Comparison of ENCODE assay signal across 15 cellular contexts in the genomic region with DNA sequence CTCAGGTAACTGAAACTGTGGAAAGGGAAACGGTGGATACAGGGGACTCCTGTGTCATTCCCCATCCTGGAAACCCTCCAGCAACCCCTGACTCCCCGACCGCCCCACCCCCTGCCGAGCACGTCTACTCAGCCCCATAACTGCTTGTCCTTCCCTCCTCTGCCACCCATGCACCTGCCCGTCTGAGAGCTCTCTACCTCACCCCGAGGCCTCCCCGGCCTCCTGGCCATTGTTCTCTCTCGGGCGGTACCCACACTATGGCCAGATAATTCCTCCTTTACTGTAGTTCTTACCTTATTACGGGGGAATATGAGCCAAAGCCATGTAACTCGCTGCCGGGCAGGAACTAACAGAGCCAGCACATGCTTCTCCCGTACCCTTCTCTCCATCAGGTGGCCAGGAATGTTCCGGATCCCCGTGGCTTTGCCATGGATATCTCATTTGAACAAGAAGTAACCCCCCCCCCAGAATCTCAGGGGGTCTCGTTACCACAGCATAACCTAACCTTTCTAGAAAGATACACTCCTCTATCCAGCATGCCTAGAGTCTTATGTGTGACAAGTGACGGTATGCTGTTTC. TPM values are rescaled to one million over a fixed set of nuclear protein-coding genes. Genes with fewer than 3 reads are reported as not detected.
DNase-seq lines count a peak whose midpoint lies in the region; ATAC-seq and TF ChIP-seq lines count a peak whose summit lies in the region.
"Had no signal": no experiment of that assay in that cellular context is flagged by ENCODE, and none has a peak within 500 bp of the region (broad histone marks: within the 10 kb centered on the region; RNA-seq: fewer than 3 reads in every experiment).

No MANE protein-coding gene starts in this region.

- H3K4me3 Mint-ChIP-seq in MCF 10A (ENCODE audit: unreplicated experiment), result no peak overlapping the region
- H3K4me3 Mint-ChIP-seq in stimulated activated effector memory CD8-positive, alpha-beta T cell treated with anti-CD3 and anti-CD28 coated beads, Interleukin-12 subunit alpha, Interleukin-12 subunit beta, amount 100 ng/mL, for 72 hours, result no peak overlapping the region
- H3K4me3 Mint-ChIP-seq: CD4-positive, alpha-beta memory T cell; GM23338 had no signal

- no peak for DNase-seq in MCF 10A (ENCODE audit: unreplicated experiment)
- DNase-seq in breast epithelium (ENCODE audit: low spot score in 2 of 2), result no peak
- peak; percentile 91 for DNase-seq in esophagus muscularis mucosa (ENCODE audit: extremely low spot score)
- no peak for DNase-seq in stimulated activated effector memory CD8-positive, alpha-beta T cell treated with anti-CD3 and anti-CD28 coated beads, Interleukin-12 subunit alpha, Interleukin-12 subunit beta, amount 100 ng/mL, for 72 hours (ENCODE audit: low spot score in 2 of 2)
- DNase-seq in vagina (ENCODE audit: extremely low spot score in 2 of 2), result no peak
- DNase-seq: 8988T; CD4-positive, alpha-beta memory T cell; DMS153; DMS79; GDM1 had no signal

- WGBS in esophagus muscularis mucosa, result 84% methylated on average over 18 of the region's 18 CpGs

- peaks cover 27% of the 10 kb centered on the region for H3K4me1 Mint-ChIP-seq in MCF 10A (ENCODE audit: insufficient read depth, unreplicated experiment)
- peaks cover 42% of the 10 kb centered on the region for H3K4me1 Mint-ChIP-seq in stimulated activated effector memory CD8-positive, alpha-beta T cell treated with anti-CD3 and anti-CD28 coated beads, Interleukin-12 subunit alpha, Interleukin-12 subunit beta, amount 100 ng/mL, for 72 hours
- H3K4me1 Mint-ChIP-seq: GM23338 had no signal

- no peaks in the 10 kb centered on the region for H3K9me3 Mint-ChIP-seq in MCF 10A (ENCODE audit: unreplicated experiment)
- no peaks in the 10 kb centered on the region for H3K9me3 Mint-ChIP-seq in stimulated activated effector memory CD8-positive, alpha-beta T cell treated with anti-CD3 and anti-CD28 coated beads, Interleukin-12 subunit alpha, Interleukin-12 subunit beta, amount 100 ng/mL, for 72 hours

- H3K4me1 ChIP-seq in breast epithelium, result peaks cover 0 to 2% of the 10 kb centered on the region in 2 donors
- H3K4me1 ChIP-seq in esophagus muscularis mucosa, result peaks cover 3 to 13% (median 12%) of the 10 kb centered on the region in 4 donors
- H3K4me1 ChIP-seq in vagina, result peaks cover 3% of the 10 kb centered on the region

- CTCF ChIA-PET in MCF 10A (lab: Yijun Ruan, JAX), result interaction anchor here (0.6 kb wide), 1 partner anchor 199 kb away, joined by 7 read pairs; no protein-coding TSS in a partner anchor

- H3K9me3 ChIP-seq in breast epithelium, result no peaks in the 10 kb centered on the region
- H3K9me3 ChIP-seq in esophagus muscularis mucosa, result no peaks in the 10 kb centered on the region
- H3K9me3 ChIP-seq in vagina, result no peaks in the 10 kb centered on the region
- H3K9me3 ChIP-seq: BLaER1 had no signal

- no peak overlapping the region for H3K27ac ChIP-seq in breast epithelium
- no peak overlapping the region for H3K27ac ChIP-seq in esophagus muscularis mucosa (replicated peaks in 1 of 4)
- H3K27ac ChIP-seq in vagina, result no peak overlapping the region
- H3K27ac ChIP-seq: BLaER1 had no signal

- H3K27me3 Mint-ChIP-seq in MCF 10A (ENCODE audit: insufficient read depth, unreplicated experiment), result no peaks in the 10 kb centered on the region

- H3K27me3 ChIP-seq in breast epithelium (peaks cover 1 to 66% of the 10 kb centered on the region in 2 donors), esophagus muscularis mucosa (peaks cover 4 to 97% (median 14%) of the 10 kb centered on the region in 4 donors), vagina (no peaks in the 10 kb centered on the region)
- H3K27me3 ChIP-seq: BLaER1 had no signal

- no peak for TF ChIP-seq CTCF in MCF 10A (IDR thresholded peaks at IDR 0.05; ENCODE audit: unreplicated experiment)
- TF ChIP-seq CTCF in breast epithelium (IDR thresholded peaks at IDR 0.05), result no peak
- no peak for TF ChIP-seq CTCF in esophagus muscularis mucosa (IDR thresholded peaks at IDR 0.05)
- no peak for TF ChIP-seq CTCF in vagina (IDR thresholded peaks at IDR 0.05)

- TF ChIP-seq EP300 in esophagus muscularis mucosa (IDR thresholded peaks at IDR 0.05), result no peak

- no peak for ATAC-seq in stimulated activated effector memory CD8-positive, alpha-beta T cell treated with anti-CD3 and anti-CD28 coated beads, Interleukin-12 subunit alpha, Interleukin-12 subunit beta, amount 100 ng/mL, for 72 hours
- ATAC-seq in HG02938 (IDR thresholded peaks at IDR 0.05; ENCODE audit: unreplicated experiment), result no peak
- ATAC-seq in HG03521 (IDR thresholded peaks at IDR 0.05; ENCODE audit: unreplicated experiment), result no peak
- ATAC-seq: GM23338 had no signal

- POLR2A ChIA-PET in MCF 10A (lab: Yijun Ruan, JAX), result interaction anchor here (0.6 to 1.3 kb wide), 2 partner anchors 33 to 93 kb away, joined by 4 to 7 read pairs; no protein-coding TSS in a partner anchor

- TF ChIP-seq POLR2A in breast epithelium (IDR thresholded peaks at IDR 0.05) (no peak), esophagus muscularis mucosa (IDR thresholded peaks at IDR 0.05; ENCODE audit: low read depth) (no peak), vagina (IDR thresholded peaks at IDR 0.05) (no peak)

- H3K27ac Mint-ChIP-seq in MCF 10A (ENCODE audit: low read depth, unreplicated experiment), result peak overlapping the region; percentile 9
- H3K27ac Mint-ChIP-seq in stimulated activated effector memory CD8-positive, alpha-beta T cell treated with anti-CD3 and anti-CD28 coated beads, Interleukin-12 subunit alpha, Interleukin-12 subunit beta, amount 100 ng/mL, for 72 hours, result peak overlapping the region; percentile 63
- H3K27ac Mint-ChIP-seq: CD4-positive, alpha-beta memory T cell; GM23338 had no signal

- BruUV-seq in MCF 10A (replicated peaks; lab: Mats Ljungman, UMichigan), result no TSS peak

- intact Hi-C loops in MCF 10A (cut with micrococcal nuclease), result loop anchor here (10.0 kb wide), 1 partner anchor 92 kb away; the partner anchor contains the start of gene DUSP22
- intact Hi-C loops in breast epithelium (cut with DNase I; ENCODE audit: low total_unique reads), result no loop called here
- intact Hi-C loops in esophagus muscularis mucosa (cut with DNase I), result no loop called here
- intact Hi-C loops in vagina (cut with DNase I), result no loop called here

- H3K36me3 ChIP-seq in breast epithelium, result no peaks in the 10 kb centered on the region
- no peaks in the 10 kb centered on the region for H3K36me3 ChIP-seq in esophagus muscularis mucosa
- H3K36me3 ChIP-seq in vagina, result no peaks in the 10 kb centered on the region
- H3K36me3 ChIP-seq: BLaER1 had no signal

- H3K36me3 Mint-ChIP-seq in MCF 10A (ENCODE audit: insufficient read depth, unreplicated experiment), result no peaks in the 10 kb centered on the region
- peaks cover 18% of the 10 kb centered on the region for H3K36me3 Mint-ChIP-seq in stimulated activated effector memory CD8-positive, alpha-beta T cell treated with anti-CD3 and anti-CD28 coated beads, Interleukin-12 subunit alpha, Interleukin-12 subunit beta, amount 100 ng/mL, for 72 hours
- H3K36me3 Mint-ChIP-seq: CD4-positive, alpha-beta memory T cell had no signal

- H3K4me3 ChIP-seq in breast epithelium (no peak overlapping the region), esophagus muscularis mucosa (no peak overlapping the region), vagina (no peak overlapping the region)
- H3K4me3 ChIP-seq: BLaER1, GM23338 had no signal

RNA-seq across cellular contexts. Expression of gene IRF4, which starts 4.8 kb away (rescaled TPM):
- total RNA-seq in MCF 10A (2022), result not detected in 2 replicates
- 10 to 100 TPM in 2 of 3 donors, 1 to 10 TPM in 1; 9.1 to 25.2 (median 13.0) TPM for total RNA-seq in breast epithelium
- total RNA-seq in esophagus muscularis mucosa, result 1 to 10 TPM in 3 of 4 donors, under 1 TPM in 1; 0.29 to 9.5 (median 3.3) TPM
- total RNA-seq in vagina, result 2.9 TPM
- total RNA-seq: HT-29 had no signal
